36 cellular contexts compared by ENCODE assay signal in genomic region chr1:74578101-74578500, GRCh38.
DNase-seq lines count a peak whose midpoint lies in the region; ATAC-seq, FAIRE-seq and TF ChIP-seq lines count a peak whose summit lies in the region.
"Had no signal": no experiment of that assay in that cellular context is flagged by ENCODE, and none has a peak within 500 bp of the region (broad histone marks: within the 10 kb centered on the region; RNA-seq: fewer than 3 reads in every experiment).

No MANE protein-coding gene starts in this region.

- TF ChIP-seq EP300 in HepG2 (IDR thresholded peaks at IDR 0.05; ENCODE audit: low read depth in 2 of 2, low read length in 2 of 2) (no peak), HepG2 (CRISPR knock-in tag; IDR thresholded peaks at IDR 0.05; ENCODE audit: borderline replicate concordance) (no peak)

- H3K27me3 Mint-ChIP-seq in astrocyte (ENCODE audit: low read depth, unreplicated experiment) (no peaks in the 10 kb centered on the region), immature natural killer cell (ENCODE audit: low read depth in 3 of 3) (peaks cover 0 to 4% (median 0%) of the 10 kb centered on the region in 3 donors)
- peaks cover 7% of the 10 kb centered on the region for H3K27me3 Mint-ChIP-seq in activated naive CD8-positive, alpha-beta T cell treated with anti-CD3 and anti-CD28 coated beads for 36 hours
- H3K27me3 Mint-ChIP-seq: B cell; CD4-positive, alpha-beta memory T cell; CD4-positive, alpha-beta T cell; CD4-positive, CD25-positive, alpha-beta regulatory T cell; CD8-positive, alpha-beta memory T cell had no signal

- H3K9ac ChIP-seq in HepG2 (ENCODE audit: insufficient read depth, low read depth, low read length) (no peak overlapping the region), astrocyte (ENCODE audit: low read length) (no peak overlapping the region)
- H3K9ac ChIP-seq: BLaER1; BLaER1 treated with 17β-estradiol and CSF1 and Interleukin-3, amounts not matched to agents 10 nM and 100 nM had no signal

- DNase-seq in HepG2 (ENCODE audit: low spot score) (no peak), right lobe of liver (no peak), astrocyte (ENCODE audit: low read depth) (no peak), immature natural killer cell (no peak), HuH-7 (ENCODE audit: low spot score) (no peak), RWPE1 (ENCODE audit: low spot score) (no peak)
- no peak for DNase-seq in activated naive CD8-positive, alpha-beta T cell treated with anti-CD3 and anti-CD28 coated beads for 36 hours
- DNase-seq: 8988T; ACHN; AML-193; BE2C; C1 segment of cervical spinal cord; Caco-2; Calu3; CD4-positive, alpha-beta memory T cell; CD4-positive, alpha-beta T cell; CD4-positive, CD25-positive, alpha-beta regulatory T cell; CD8-positive, alpha-beta memory T cell; CD8-positive, alpha-beta T cell; COR-L47; DMS 273 treated with DMSO at 0.1 percent for 48 hours; DMS153; DMS53; DMS79; DMS79 treated with DMSO at 0.1 percent for 48 hours; DND-41; EL had no signal

- no peaks in the 10 kb centered on the region for H3K79me2 ChIP-seq in HepG2 (ENCODE audit: insufficient read depth, low read length)
- no peaks in the 10 kb centered on the region for H3K79me2 ChIP-seq in astrocyte (ENCODE audit: insufficient read depth, low read length)

- intact Hi-C loops in HepG2 (cut with micrococcal nuclease; ENCODE audit: unreplicated experiment), result no loop called here
- intact Hi-C loops in right lobe of liver (cut with DNase I), result no loop called here

- 0% methylated on average over 2 of the region's 2 CpGs for WGBS in HepG2 (ENCODE audit: low lambda C conversion rate)
- 82% methylated on average over 2 of the region's 2 CpGs for whole genome bisulfite sequencing in right lobe of liver (ENCODE audit: insufficient coverage, low coverage, low lambda C conversion rate, missing lambda C conversion rate)

- no peaks in the 10 kb centered on the region for H4K20me1 ChIP-seq in HepG2 (ENCODE audit: insufficient read depth, low read length)
- H4K20me1 ChIP-seq in astrocyte (ENCODE audit: insufficient read depth, low read length), result no peaks in the 10 kb centered on the region
- H4K20me1 ChIP-seq: BLaER1; BLaER1 treated with 17β-estradiol and CSF1 and Interleukin-3, amounts not matched to agents 10 nM and 100 nM had no signal

- H2AFZ ChIP-seq in HepG2 (ENCODE audit: low read length), result no peak overlapping the region
- H2AFZ ChIP-seq in astrocyte (ENCODE audit: low read depth, low read length), result no peak overlapping the region

- CTCF ChIA-PET in HepG2 (lab: Yijun Ruan, JAX; ENCODE audit: low intra/inter-chr PET ratio, low total read pairs) (no interaction called here), HEK293 (lab: Yijun Ruan, JAX) (no interaction called here), RWPE1 (lab: Yijun Ruan, JAX) (no interaction called here)

- FAIRE-seq in HepG2 (lab: Jason Lieb, UNC) (no peak), astrocyte (lab: Jason Lieb, UNC) (peak; percentile 50)
- FAIRE-seq: A549, D721Med had no signal

- H3K4me3 ChIP-seq in HepG2 (replicated peaks in 1 of 3; ENCODE audit: insufficient read depth in 1 of 3, low read depth in 2 of 3, low read length in 3 of 3) (no peak overlapping the region), right lobe of liver (no peak overlapping the region), HEK293 (ENCODE audit: low read depth, low read length) (no peak overlapping the region), astrocyte (ENCODE audit: insufficient read depth, low read depth, low read length) (no peak overlapping the region)
- H3K4me3 ChIP-seq: A549; BLaER1; BLaER1 treated with 17β-estradiol and CSF1 and Interleukin-3, amounts not matched to agents 10 nM and 100 nM had no signal

- in situ Hi-C loops in HepG2 (cut with HindIII; ENCODE audit: extremely low pct_ligation_motif_present, low pct_unique_long_range_greater_than_20kb), result no loop called here

- BruUV-seq in HepG2 (replicated peaks; lab: Mats Ljungman, UMichigan), result no TSS peak

- H3K9me3 ChIP-seq in HepG2 (ENCODE audit: low read length) (no peaks in the 10 kb centered on the region), right lobe of liver (no peaks in the 10 kb centered on the region), HEK293 (ENCODE audit: control insufficient read depth, insufficient read depth, low read depth, low read length) (no peaks in the 10 kb centered on the region), astrocyte (ENCODE audit: insufficient read depth, low read depth, low read length) (no peaks in the 10 kb centered on the region)
- H3K9me3 ChIP-seq: A549; BE2C; BLaER1; BLaER1 treated with 17β-estradiol and CSF1 and Interleukin-3, amounts not matched to agents 10 nM and 100 nM; Caco-2 had no signal

- H3K27me3 ChIP-seq in HepG2 (ENCODE audit: control insufficient read depth in 1 of 2, insufficient read depth in 2 of 2, low read length in 2 of 2) (no peaks in the 10 kb centered on the region), right lobe of liver (no peaks in the 10 kb centered on the region), astrocyte (ENCODE audit: insufficient read depth, low read length) (no peaks in the 10 kb centered on the region)
- H3K27me3 ChIP-seq: BE2C; BLaER1; BLaER1 treated with 17β-estradiol and CSF1 and Interleukin-3, amounts not matched to agents 10 nM and 100 nM had no signal

- H3K4me1 ChIP-seq in HepG2 (ENCODE audit: insufficient read depth, low read length) (no peaks in the 10 kb centered on the region), right lobe of liver (no peaks in the 10 kb centered on the region), HEK293 (ENCODE audit: control insufficient read depth, insufficient read depth, low read length) (no peaks in the 10 kb centered on the region), astrocyte (ENCODE audit: insufficient read depth, low read length) (no peaks in the 10 kb centered on the region)
- H3K4me1 ChIP-seq: A549, BE2C, Caco-2 had no signal

- H3K4me1 Mint-ChIP-seq in astrocyte (ENCODE audit: low read depth, unreplicated experiment), result no peaks in the 10 kb centered on the region
- H3K4me1 Mint-ChIP-seq in immature natural killer cell, result peaks cover 13 to 36% of the 10 kb centered on the region in 2 donors
- H3K4me1 Mint-ChIP-seq in activated naive CD8-positive, alpha-beta T cell treated with anti-CD3 and anti-CD28 coated beads for 36 hours, result peaks cover 2% of the 10 kb centered on the region
- H3K4me1 Mint-ChIP-seq: CD14-positive monocyte; CD4-positive, alpha-beta memory T cell; CD4-positive, CD25-positive, alpha-beta regulatory T cell had no signal

- H3K27ac Mint-ChIP-seq in astrocyte (ENCODE audit: unreplicated experiment), result no peak overlapping the region
- H3K27ac Mint-ChIP-seq in immature natural killer cell, result peak overlapping the region in 4 of 6 donors; percentile 3 to 65 (median 50)
- H3K27ac Mint-ChIP-seq in activated naive CD8-positive, alpha-beta T cell treated with anti-CD3 and anti-CD28 coated beads for 36 hours, result no peak overlapping the region
- H3K27ac Mint-ChIP-seq: B cell; CD14-positive monocyte; CD4-positive, alpha-beta memory T cell; CD4-positive, alpha-beta T cell; CD4-positive, CD25-positive, alpha-beta regulatory T cell; CD8-positive, alpha-beta memory T cell; CD8-positive, alpha-beta T cell had no signal

- no peaks in the 10 kb centered on the region for H3K36me3 Mint-ChIP-seq in astrocyte (ENCODE audit: low read depth, unreplicated experiment)
- H3K36me3 Mint-ChIP-seq in immature natural killer cell, result no peaks in the 10 kb centered on the region
- no peaks in the 10 kb centered on the region for H3K36me3 Mint-ChIP-seq in activated naive CD8-positive, alpha-beta T cell treated with anti-CD3 and anti-CD28 coated beads for 36 hours
- H3K36me3 Mint-ChIP-seq: CD14-positive monocyte; CD4-positive, alpha-beta memory T cell; CD4-positive, CD25-positive, alpha-beta regulatory T cell; CD8-positive, alpha-beta memory T cell; CD8-positive, alpha-beta T cell had no signal

- TF ChIP-seq CTCF in HepG2 (CRISPR knock-in tag; IDR thresholded peaks at IDR 0.05) (no peak), right lobe of liver (IDR thresholded peaks at IDR 0.05) (no peak), HEK293 (tag by site-specific recombination; IDR thresholded peaks at IDR 0.05) (no peak), astrocyte (IDR thresholded peaks at IDR 0.05; ENCODE audit: insufficient read depth, low read depth, low read length) (no peak), RWPE1 (conservative IDR thresholded peaks at IDR 0.05; ENCODE audit: low read depth) (no peak)

- ATAC-seq in HepG2, result no peak
- no peak for ATAC-seq in right lobe of liver
- ATAC-seq: A549; CD8-positive, alpha-beta T cell had no signal

- no peak overlapping the region for H3K4me3 Mint-ChIP-seq in astrocyte (ENCODE audit: unreplicated experiment)
- peak overlapping the region in 2 of 5 donors; percentile 6 to 18 for H3K4me3 Mint-ChIP-seq in immature natural killer cell
- no peak overlapping the region for H3K4me3 Mint-ChIP-seq in activated naive CD8-positive, alpha-beta T cell treated with anti-CD3 and anti-CD28 coated beads for 36 hours
- H3K4me3 Mint-ChIP-seq: B cell; CD14-positive monocyte; CD4-positive, alpha-beta memory T cell; CD4-positive, alpha-beta T cell; CD4-positive, CD25-positive, alpha-beta regulatory T cell; CD8-positive, alpha-beta memory T cell; CD8-positive, alpha-beta T cell had no signal

- POLR2A ChIA-PET in HepG2 (lab: Yijun Ruan, JAX), result no interaction called here
- POLR2A ChIA-PET in HEK293 (lab: Yijun Ruan, JAX), result no interaction called here
- POLR2A ChIA-PET in RWPE1 (lab: Yijun Ruan, JAX; ENCODE audit: low non-redundant PET), result no interaction called here

- H3K27ac ChIP-seq in HepG2 (ENCODE audit: extremely low read length, insufficient read depth, low read length), result no peak overlapping the region
- H3K27ac ChIP-seq in right lobe of liver, result no peak overlapping the region
- H3K27ac ChIP-seq in HEK293 (ENCODE audit: extremely low read depth, low read depth, low read length), result no peak overlapping the region
- no peak overlapping the region for H3K27ac ChIP-seq in astrocyte (ENCODE audit: low read depth, low read length)
- no peak overlapping the region for H3K27ac ChIP-seq in RWPE1
- H3K27ac ChIP-seq: 22Rv1; A549; BLaER1; BLaER1 treated with 17β-estradiol and CSF1 and Interleukin-3, amounts not matched to agents 10 nM and 100 nM; C4-2B had no signal

- no peak for TF ChIP-seq RAD21 in HepG2 (CRISPR knock-in tag; IDR thresholded peaks at IDR 0.05)

- TF ChIP-seq POLR2A in HepG2 (IDR thresholded peaks at IDR 0.05; ENCODE audit: insufficient read depth in 1 of 2, low read depth in 2 of 2, low read length in 2 of 2), result no peak
- TF ChIP-seq POLR2A in right lobe of liver (IDR thresholded peaks at IDR 0.05), result no peak

- H3K36me3 ChIP-seq in HepG2 (replicated peaks in 1 of 2; ENCODE audit: control insufficient read depth in 1 of 2, insufficient read depth in 2 of 2, low read length in 2 of 2), result no peaks in the 10 kb centered on the region
- H3K36me3 ChIP-seq in right lobe of liver, result no peaks in the 10 kb centered on the region
- no peaks in the 10 kb centered on the region for H3K36me3 ChIP-seq in HEK293 (ENCODE audit: control insufficient read depth in 2 of 2, insufficient read depth in 1 of 2, low read length in 2 of 2)
- no peaks in the 10 kb centered on the region for H3K36me3 ChIP-seq in astrocyte (ENCODE audit: insufficient read depth, low read length)
- H3K36me3 ChIP-seq: BE2C; BLaER1; BLaER1 treated with 17β-estradiol and CSF1 and Interleukin-3, amounts not matched to agents 10 nM and 100 nM had no signal

- no peak overlapping the region for H3K4me2 ChIP-seq in HepG2 (ENCODE audit: low read depth, low read length)
- H3K4me2 ChIP-seq in astrocyte (ENCODE audit: low read length), result no peak overlapping the region
- H3K4me2 ChIP-seq: A549; BLaER1; BLaER1 treated with 17β-estradiol and CSF1 and Interleukin-3, amounts not matched to agents 10 nM and 100 nM had no signal

- H3K9me3 Mint-ChIP-seq in astrocyte (ENCODE audit: unreplicated experiment), result no peaks in the 10 kb centered on the region
- peaks cover 0 to 1% (median 0%) of the 10 kb centered on the region in 6 donors for H3K9me3 Mint-ChIP-seq in immature natural killer cell
- no peaks in the 10 kb centered on the region for H3K9me3 Mint-ChIP-seq in activated naive CD8-positive, alpha-beta T cell treated with anti-CD3 and anti-CD28 coated beads for 36 hours
- H3K9me3 Mint-ChIP-seq: CD4-positive, alpha-beta T cell; CD8-positive, alpha-beta memory T cell; CD8-positive, alpha-beta T cell had no signal

Comparison
In these comparisons a context has a peak if more than half of its experiments do, and no peak if none do; other contexts are left out.
1. H3K27ac Mint-ChIP-seq: peak in immature natural killer cell (4 of 6); none in astrocyte (single experiment) and activated naive CD8-positive, alpha-beta T cell treated with anti-CD3 and anti-CD28 coated beads for 36 hours (single experiment).
2. Of the 63 proteins assayed by ChIP-seq in both HepG2 and HEK293: peak only in HepG2: none; only in HEK293: ZNF513; in both: none; in neither: 62.